8 cellular contexts compared by ENCODE assay signal in the genomic region with DNA sequence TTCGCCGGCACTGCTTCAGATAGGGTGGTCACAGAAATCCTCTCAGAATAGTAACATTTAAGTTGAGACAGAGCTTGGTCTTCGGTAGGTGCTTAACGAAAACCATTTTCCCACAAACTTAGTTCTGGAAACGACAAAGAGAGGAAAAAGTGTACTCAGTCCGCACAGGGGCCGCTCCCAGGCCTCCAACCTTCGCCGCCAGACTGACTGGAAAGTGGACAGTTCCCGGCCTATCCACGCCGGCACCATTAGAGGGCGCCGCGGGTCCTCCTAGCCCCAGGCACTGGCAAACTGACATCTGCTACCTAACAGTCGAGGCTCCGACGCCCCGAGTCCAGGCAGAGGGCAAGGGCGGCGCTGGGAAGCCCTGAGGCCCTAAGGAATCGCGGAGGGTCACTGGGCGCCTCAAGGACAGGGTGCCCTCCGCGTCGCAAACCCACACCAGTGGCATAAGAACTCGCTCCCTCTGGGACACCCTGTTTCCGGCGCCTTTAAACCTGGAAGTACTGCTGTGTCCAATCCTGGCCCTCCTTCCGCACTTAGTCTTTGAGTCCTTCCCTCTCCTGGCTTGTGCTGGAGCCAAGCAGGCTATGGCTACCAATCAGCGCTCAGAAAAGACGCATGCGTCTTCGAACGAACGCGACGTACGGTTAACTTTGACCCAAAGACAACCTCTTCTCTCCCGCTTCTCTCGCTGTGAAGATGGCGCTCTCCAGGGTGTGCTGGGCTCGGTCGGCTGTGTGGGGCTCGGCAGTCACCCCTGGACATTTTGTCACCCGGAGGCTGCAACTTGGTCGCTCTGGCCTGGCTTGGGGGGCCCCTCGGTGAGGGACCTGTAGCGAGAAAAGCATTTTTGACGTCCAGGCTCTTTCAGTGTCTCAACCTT. TPM values are rescaled to one million over a fixed set of nuclear protein-coding genes. Genes with fewer than 3 reads are reported as not detected.
DNase-seq lines count a peak whose midpoint lies in the region; ATAC-seq, FAIRE-seq and TF ChIP-seq lines count a peak whose summit lies in the region.

A gene with protein sequence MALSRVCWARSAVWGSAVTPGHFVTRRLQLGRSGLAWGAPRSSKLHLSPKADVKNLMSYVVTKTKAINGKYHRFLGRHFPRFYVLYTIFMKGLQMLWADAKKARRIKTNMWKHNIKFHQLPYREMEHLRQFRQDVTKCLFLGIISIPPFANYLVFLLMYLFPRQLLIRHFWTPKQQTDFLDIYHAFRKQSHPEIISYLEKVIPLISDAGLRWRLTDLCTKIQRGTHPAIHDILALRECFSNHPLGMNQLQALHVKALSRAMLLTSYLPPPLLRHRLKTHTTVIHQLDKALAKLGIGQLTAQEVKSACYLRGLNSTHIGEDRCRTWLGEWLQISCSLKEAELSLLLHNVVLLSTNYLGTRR (plus strand): TSS at position 673 of the 886 bp plus-strand sequence. CDS start 30 bp downstream, at position 703.

- intact Hi-C loops in activated T-helper 2 cell treated with anti-CD3 and anti-CD28 coated beads, Interferon-gamma antibody, Interleukin-2, Interleukin-4, amounts not matched to agents 10 μg/mL and 5 μg/mL and 100 μg/mL, durations not matched to agents 14 hours and 24 hours and 36 hours (cut with micrococcal nuclease), result loop anchor here (1.0 kb wide), 3 partner anchors 23 to 191 kb away; a partner anchor contains a TSS
- intact Hi-C loops in natural killer cell (cut with micrococcal nuclease), result loop anchor here (1.0 to 5.0 kb wide), 4 partner anchors 22 to 293 kb away; a partner anchor contains a TSS

- peak within 1 kb of the TSS; percentile 94 for H3K9ac ChIP-seq in ES-I3 (ENCODE audit: low read depth, low read length)

- peak within 1 kb of the TSS; percentile 48 for H3K4me3 ChIP-seq in RWPE2 (ENCODE audit: severe bottlenecking)

- DNase-seq in H54 (ENCODE audit: insufficient read length, low spot score), result peak; percentile 93
- DNase-seq in LoVo (ENCODE audit: low spot score), result peak; percentile 100
- peak; percentile 94 for DNase-seq in RWPE2 (ENCODE audit: low spot score)
- peak; percentile 92 for DNase-seq in activated T-helper 2 cell treated with anti-CD3 and anti-CD28 coated beads, Interferon-gamma antibody, Interleukin-2, Interleukin-4, amounts not matched to agents 10 μg/mL and 5 μg/mL and 100 μg/mL, durations not matched to agents 14 hours and 24 hours and 36 hours (ENCODE audit: low spot score)
- peak; percentile 99 for DNase-seq in fibroblast of peridontal ligament (ENCODE audit: extremely low read depth)
- DNase-seq in natural killer cell, result peak; percentile 84
- DNase-seq in stimulated activated naive CD4-positive, alpha-beta T cell treated with Interleukin-2 at 50 U/mL for 16 hours (lab: John Stamatoyannopoulos, UW), result peak; percentile 88

- H3K27me3 Mint-ChIP-seq in activated T-helper 2 cell treated with anti-CD3 and anti-CD28 coated beads, Interferon-gamma antibody, Interleukin-2, Interleukin-4, amounts not matched to agents 10 μg/mL and 5 μg/mL and 100 μg/mL, durations not matched to agents 14 hours and 24 hours and 36 hours (ENCODE audit: low read depth), result no peaks in the 10 kb centered on the region
- no peaks in the 10 kb centered on the region for H3K27me3 Mint-ChIP-seq in natural killer cell (ENCODE audit: low read depth in 2 of 2)

- peak within 1 kb of the TSS; percentile 46 for H3K27ac ChIP-seq in RWPE2 (ENCODE audit: poor library complexity, severe bottlenecking)

- peak; percentile 98 for TF ChIP-seq CTCF in RWPE2 (IDR thresholded peaks at IDR 0.05; ENCODE audit: poor library complexity, severe bottlenecking)
- peak; percentile 95 for TF ChIP-seq CTCF in natural killer cell (IDR thresholded peaks at IDR 0.05)

- H3K36me3 ChIP-seq in ES-I3 (ENCODE audit: insufficient read depth, low read length) (peaks cover 9% of the 10 kb centered on the region), RWPE2 (ENCODE audit: low read depth) (peaks cover 34% of the 10 kb centered on the region)

- H3K27ac Mint-ChIP-seq in activated T-helper 2 cell treated with anti-CD3 and anti-CD28 coated beads, Interferon-gamma antibody, Interleukin-2, Interleukin-4, amounts not matched to agents 10 μg/mL and 5 μg/mL and 100 μg/mL, durations not matched to agents 14 hours and 24 hours and 36 hours, result peak within 1 kb of the TSS; percentile 83
- peak within 1 kb of the TSS; percentile 90 to 96 for H3K27ac Mint-ChIP-seq in natural killer cell

- ATAC-seq in RWPE2 (ENCODE audit: low read depth) (peak; percentile 99), natural killer cell (peak; percentile 93 to 98 (median 94))

- peak within 1 kb of the TSS; percentile 92 for H3K4me3 Mint-ChIP-seq in activated T-helper 2 cell treated with anti-CD3 and anti-CD28 coated beads, Interferon-gamma antibody, Interleukin-2, Interleukin-4, amounts not matched to agents 10 μg/mL and 5 μg/mL and 100 μg/mL, durations not matched to agents 14 hours and 24 hours and 36 hours (ENCODE audit: low read depth)
- H3K4me3 Mint-ChIP-seq in natural killer cell, result peak within 1 kb of the TSS; percentile 91

- H3K9me3 Mint-ChIP-seq in activated T-helper 2 cell treated with anti-CD3 and anti-CD28 coated beads, Interferon-gamma antibody, Interleukin-2, Interleukin-4, amounts not matched to agents 10 μg/mL and 5 μg/mL and 100 μg/mL, durations not matched to agents 14 hours and 24 hours and 36 hours, result no peaks in the 10 kb centered on the region
- no peaks in the 10 kb centered on the region for H3K9me3 Mint-ChIP-seq in natural killer cell

- H3K4me1 ChIP-seq in ES-I3 (ENCODE audit: insufficient read depth, low read length) (peaks cover 8% of the 10 kb centered on the region; the same call in 1 of the 2 replicates), RWPE2 (ENCODE audit: insufficient read depth, poor library complexity, severe bottlenecking) (peaks cover 7% of the 10 kb centered on the region)

- no peaks in the 10 kb centered on the region for H3K27me3 ChIP-seq in RWPE2 (ENCODE audit: insufficient read depth, poor library complexity, severe bottlenecking)

- peaks cover 21% of the 10 kb centered on the region for H3K36me3 Mint-ChIP-seq in activated T-helper 2 cell treated with anti-CD3 and anti-CD28 coated beads, Interferon-gamma antibody, Interleukin-2, Interleukin-4, amounts not matched to agents 10 μg/mL and 5 μg/mL and 100 μg/mL, durations not matched to agents 14 hours and 24 hours and 36 hours (ENCODE audit: low read depth)
- H3K36me3 Mint-ChIP-seq in natural killer cell, result peaks cover 10% of the 10 kb centered on the region

- H3K9me3 ChIP-seq in ES-I3 (ENCODE audit: control insufficient read depth, insufficient read depth, low read length), result no peaks in the 10 kb centered on the region
- H3K9me3 ChIP-seq in RWPE2 (ENCODE audit: severe bottlenecking), result no peaks in the 10 kb centered on the region

- peak; percentile 47 for TF ChIP-seq POLR2A in H54 (IDR thresholded peaks at IDR 0.05; ENCODE audit: low read depth, low read length)

- peak; percentile 96 for FAIRE-seq in H54 (lab: Jason Lieb, UNC)

- H3K4me1 Mint-ChIP-seq in activated T-helper 2 cell treated with anti-CD3 and anti-CD28 coated beads, Interferon-gamma antibody, Interleukin-2, Interleukin-4, amounts not matched to agents 10 μg/mL and 5 μg/mL and 100 μg/mL, durations not matched to agents 14 hours and 24 hours and 36 hours (ENCODE audit: low read depth), result peaks cover 22% of the 10 kb centered on the region
- peaks cover 26 to 37% of the 10 kb centered on the region in 2 donors for H3K4me1 Mint-ChIP-seq in natural killer cell

RNA-seq across cellular contexts. Expression of the gene that starts here (rescaled TPM):
- total RNA-seq in activated T-helper 2 cell treated with anti-CD3 and anti-CD28 coated beads, Interferon-gamma antibody, Interleukin-2, Interleukin-4, amounts not matched to agents 10 μg/mL and 5 μg/mL and 100 μg/mL, durations not matched to agents 14 hours and 24 hours and 36 hours, result 61.0 and 63.1 TPM in 2 replicates
- total RNA-seq in natural killer cell, result 10 to 100 TPM; 57.1 to 71.8 (median 58.2) TPM

Comparison
In these comparisons a context has a peak if more than half of its experiments do, and no peak if none do; other contexts are left out.
1. Peak in every context shown above with its lines: DNase-seq, ATAC-seq, H3K4me3 ChIP-seq and H3K27ac ChIP-seq.